20 cellular contexts compared by ENCODE assay signal in the genomic region with DNA sequence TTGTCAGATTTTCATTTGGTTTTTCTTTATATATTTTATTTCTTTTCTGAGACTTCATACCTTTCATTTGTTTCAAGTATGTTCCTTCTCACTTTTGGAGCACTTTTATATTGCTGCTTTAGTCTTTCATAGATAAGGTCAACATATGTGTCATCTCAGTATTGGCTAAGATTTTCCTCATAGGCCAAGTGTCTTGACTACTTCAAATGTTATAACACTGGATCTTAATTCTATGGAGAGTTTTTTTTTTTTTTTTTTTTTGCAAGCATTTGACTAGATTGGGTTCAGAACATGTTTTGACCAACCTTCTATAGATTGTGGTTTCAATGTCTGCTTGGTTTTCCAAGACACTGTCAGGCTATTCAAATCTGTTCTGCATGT.
A peak's percentile ranks its signal among the peaks of the same experiment; 100 is the strongest.
DNase-seq lines count a peak whose midpoint lies in the region; ATAC-seq, FAIRE-seq and TF ChIP-seq lines count a peak whose summit lies in the region.
"Had no signal": no experiment of that assay in that cellular context is flagged by ENCODE, and none has a peak within 500 bp of the region (broad histone marks: within the 10 kb centered on the region; RNA-seq: fewer than 3 reads in every experiment).

No MANE protein-coding gene starts in this region.

- no peaks in the 10 kb centered on the region for H3K4me1 ChIP-seq in pancreas
- no peaks in the 10 kb centered on the region for H3K4me1 ChIP-seq in GM23248 (ENCODE audit: insufficient read depth)
- H3K4me1 ChIP-seq: BE2C had no signal

- CTCF ChIA-PET in activated CD4-positive, alpha-beta memory T cell treated with anti-CD3 and anti-CD28 coated beads for 36 hours (lab: Charles Lee): interaction anchor here (0.7 to 6.2 kb wide), 7 partner anchors 73 to 1512 kb away, joined by 3 to 167 read pairs (median 19); no protein-coding TSS in a partner anchor
- CTCF ChIA-PET in activated CD4-positive, alpha-beta memory T cell treated with anti-CD3 and anti-CD28 coated beads, Interleukin-2, amount 10 ng/mL, durations not matched to agents 7 days and 5 days (lab: Charles Lee): interaction anchor here (3.9 kb wide), 1 partner anchor 73 kb away, joined by 69 read pairs; no protein-coding TSS in a partner anchor

- intact Hi-C loops in activated CD4-positive, alpha-beta memory T cell treated with anti-CD3 and anti-CD28 coated beads for 36 hours (cut with micrococcal nuclease): loop anchor here (1.0 kb wide), 2 partner anchors 9 to 455 kb away; a partner anchor contains a TSS
- intact Hi-C loops in pancreas (cut with DNase I): loop anchor here in 2 of 3 donors (10.0 kb wide), 2 partner anchors 441 to 851 kb away; no protein-coding TSS in a partner anchor

- in situ Hi-C loops in GM23248 (cut with MboI): no loop called here

- no peaks in the 10 kb centered on the region for H3K9me2 ChIP-seq in GM23248 (ENCODE audit: insufficient read depth)

- no peak overlapping the region for H3K4me3 Mint-ChIP-seq in activated CD4-positive, alpha-beta memory T cell treated with anti-CD3 and anti-CD28 coated beads for 36 hours
- H3K4me3 Mint-ChIP-seq in activated CD4-positive, alpha-beta memory T cell treated with anti-CD3 and anti-CD28 coated beads, Interleukin-2, amount 10 ng/mL, durations not matched to agents 7 days and 5 days: no peak overlapping the region
- H3K4me3 Mint-ChIP-seq in stimulated activated naive CD8-positive, alpha-beta T cell treated with anti-CD3 and anti-CD28 coated beads, Interleukin-15, amount 100 ng/mL, for 72 hours: no peak overlapping the region
- H3K4me3 Mint-ChIP-seq in activated naive CD8-positive, alpha-beta T cell: no peak overlapping the region
- H3K4me3 Mint-ChIP-seq: CD4-positive, alpha-beta memory T cell; GM23338 had no signal

- TF ChIP-seq CTCF in pancreas (IDR thresholded peaks at IDR 0.05): no peak

- POLR2A ChIA-PET in activated CD4-positive, alpha-beta memory T cell treated with anti-CD3 and anti-CD28 coated beads for 36 hours (lab: Charles Lee): no interaction called here
- POLR2A ChIA-PET in activated CD4-positive, alpha-beta memory T cell treated with anti-CD3 and anti-CD28 coated beads, Interleukin-2, amount 10 ng/mL, durations not matched to agents 7 days and 5 days (lab: Charles Lee): no interaction called here

- no peaks in the 10 kb centered on the region for H3K36me3 Mint-ChIP-seq in activated CD4-positive, alpha-beta memory T cell treated with anti-CD3 and anti-CD28 coated beads for 36 hours
- no peaks in the 10 kb centered on the region for H3K36me3 Mint-ChIP-seq in activated CD4-positive, alpha-beta memory T cell treated with anti-CD3 and anti-CD28 coated beads, Interleukin-2, amount 10 ng/mL, durations not matched to agents 7 days and 5 days (ENCODE audit: low read depth)
- H3K36me3 Mint-ChIP-seq in activated naive CD8-positive, alpha-beta T cell: no peaks in the 10 kb centered on the region
- H3K36me3 Mint-ChIP-seq: CD4-positive, alpha-beta memory T cell had no signal

- no peaks in the 10 kb centered on the region for H3F3A ChIP-seq in GM23248 (ENCODE audit: insufficient read depth)

- H3K4me3 ChIP-seq in pancreas (no peak overlapping the region), GM23248 (no peak overlapping the region)
- H3K4me3 ChIP-seq: A549, GM23338 had no signal

- peak overlapping the region; percentile 84 for H3K27ac Mint-ChIP-seq in activated CD4-positive, alpha-beta memory T cell treated with anti-CD3 and anti-CD28 coated beads for 36 hours
- no peak overlapping the region for H3K27ac Mint-ChIP-seq in activated CD4-positive, alpha-beta memory T cell treated with anti-CD3 and anti-CD28 coated beads, Interleukin-2, amount 10 ng/mL, durations not matched to agents 7 days and 5 days
- H3K27ac Mint-ChIP-seq in stimulated activated naive CD8-positive, alpha-beta T cell treated with anti-CD3 and anti-CD28 coated beads, Interleukin-15, amount 100 ng/mL, for 72 hours: peak overlapping the region in 1 of 2 donors; percentile 22
- peak overlapping the region; percentile 89 for H3K27ac Mint-ChIP-seq in activated naive CD8-positive, alpha-beta T cell
- H3K27ac Mint-ChIP-seq: GM23338 had no signal

- no peak for DNase-seq in activated CD4-positive, alpha-beta memory T cell treated with anti-CD3 and anti-CD28 coated beads for 36 hours
- no peak for DNase-seq in activated CD4-positive, alpha-beta memory T cell treated with anti-CD3 and anti-CD28 coated beads, Interleukin-2, amount 10 ng/mL, durations not matched to agents 7 days and 5 days
- no peak for DNase-seq in stimulated activated naive CD8-positive, alpha-beta T cell treated with anti-CD3 and anti-CD28 coated beads, Interleukin-15, Interleukin-2, amounts not matched to agents 100 U/mL and 50 U/mL, for 24 hours
- no peak for DNase-seq in stimulated activated naive CD8-positive, alpha-beta T cell treated with anti-CD3 and anti-CD28 coated beads, Interleukin-15, amount 100 ng/mL, for 72 hours
- no peak for DNase-seq in pancreas
- DNase-seq in GM23248: no peak
- DNase-seq: BE2C; CD4-positive, alpha-beta memory T cell; DMS153; DMS79 treated with DMSO at 0.1 percent for 48 hours; EL; H7 had no signal

- H3K36me3 ChIP-seq in pancreas (no peaks in the 10 kb centered on the region), GM23248 (ENCODE audit: low read depth) (no peaks in the 10 kb centered on the region)
- H3K36me3 ChIP-seq: BE2C had no signal

- ATAC-seq in stimulated activated naive CD8-positive, alpha-beta T cell treated with anti-CD3 and anti-CD28 coated beads, Interleukin-15, Interleukin-2, amounts not matched to agents 100 U/mL and 50 U/mL, for 24 hours: peak; percentile 58
- no peak for ATAC-seq in stimulated activated naive CD8-positive, alpha-beta T cell treated with anti-CD3 and anti-CD28 coated beads, Interleukin-15, amount 100 ng/mL, for 72 hours
- no peak for ATAC-seq in pancreas
- ATAC-seq: A549, GM23338 had no signal

- no peak overlapping the region for H3K9ac ChIP-seq in GM23248

- H3K27me3 Mint-ChIP-seq in activated CD4-positive, alpha-beta memory T cell treated with anti-CD3 and anti-CD28 coated beads for 36 hours: peaks cover 2% of the 10 kb centered on the region
- no peaks in the 10 kb centered on the region for H3K27me3 Mint-ChIP-seq in activated CD4-positive, alpha-beta memory T cell treated with anti-CD3 and anti-CD28 coated beads, Interleukin-2, amount 10 ng/mL, durations not matched to agents 7 days and 5 days
- no peaks in the 10 kb centered on the region for H3K27me3 Mint-ChIP-seq in stimulated activated naive CD8-positive, alpha-beta T cell treated with anti-CD3 and anti-CD28 coated beads, Interleukin-15, amount 100 ng/mL, for 72 hours
- H3K27me3 Mint-ChIP-seq in activated naive CD8-positive, alpha-beta T cell: peaks cover 2% of the 10 kb centered on the region

- peaks cover 4% of the 10 kb centered on the region for H3K9me3 Mint-ChIP-seq in activated CD4-positive, alpha-beta memory T cell treated with anti-CD3 and anti-CD28 coated beads for 36 hours
- H3K9me3 Mint-ChIP-seq in activated CD4-positive, alpha-beta memory T cell treated with anti-CD3 and anti-CD28 coated beads, Interleukin-2, amount 10 ng/mL, durations not matched to agents 7 days and 5 days: no peaks in the 10 kb centered on the region
- H3K9me3 Mint-ChIP-seq in stimulated activated naive CD8-positive, alpha-beta T cell treated with anti-CD3 and anti-CD28 coated beads, Interleukin-15, amount 100 ng/mL, for 72 hours: no peaks in the 10 kb centered on the region
- H3K9me3 Mint-ChIP-seq in activated naive CD8-positive, alpha-beta T cell (ENCODE audit: low read depth): no peaks in the 10 kb centered on the region
- H3K9me3 Mint-ChIP-seq: CD4-positive, alpha-beta memory T cell had no signal

- H3K4me2 ChIP-seq in GM23248 (ENCODE audit: unreplicated experiment): no peak overlapping the region
- H3K4me2 ChIP-seq: A549, GM23338 had no signal

- peaks cover 39% of the 10 kb centered on the region for H3K4me1 Mint-ChIP-seq in activated CD4-positive, alpha-beta memory T cell treated with anti-CD3 and anti-CD28 coated beads for 36 hours (ENCODE audit: low read depth)
- H3K4me1 Mint-ChIP-seq in activated CD4-positive, alpha-beta memory T cell treated with anti-CD3 and anti-CD28 coated beads, Interleukin-2, amount 10 ng/mL, durations not matched to agents 7 days and 5 days: peaks cover 24% of the 10 kb centered on the region
- H3K4me1 Mint-ChIP-seq in stimulated activated naive CD8-positive, alpha-beta T cell treated with anti-CD3 and anti-CD28 coated beads, Interleukin-15, amount 100 ng/mL, for 72 hours: peaks cover 37% of the 10 kb centered on the region
- peaks cover 12% of the 10 kb centered on the region for H3K4me1 Mint-ChIP-seq in activated naive CD8-positive, alpha-beta T cell (ENCODE audit: low read depth)
- H3K4me1 Mint-ChIP-seq: GM23338 had no signal

- FAIRE-seq in pancreas (lab: Jason Lieb, UNC): no peak
- FAIRE-seq: A549, D721Med, G401.6, GM12891 had no signal

- no peaks in the 10 kb centered on the region for H3K79me2 ChIP-seq in GM23248 (ENCODE audit: insufficient read depth)

- no peaks in the 10 kb centered on the region for H3K27me3 ChIP-seq in pancreas
- peaks cover 7% of the 10 kb centered on the region; the same call in 1 of the 2 replicates for H3K27me3 ChIP-seq in GM23248 (replicated peaks; ENCODE audit: insufficient read depth)
- H3K27me3 ChIP-seq: BE2C had no signal

- no peaks in the 10 kb centered on the region for H3K9me3 ChIP-seq in pancreas
- H3K9me3 ChIP-seq in GM23248 (ENCODE audit: low read depth): no peaks in the 10 kb centered on the region
- H3K9me3 ChIP-seq: A549, BE2C had no signal

- H3K27ac ChIP-seq in pancreas (no peak overlapping the region), GM23248 (no peak overlapping the region)
- H3K27ac ChIP-seq: A549, C4-2B, HL-60 had no signal

- no peaks in the 10 kb centered on the region for H4K20me1 ChIP-seq in GM23248 (ENCODE audit: insufficient read depth)

- no peak overlapping the region for H2AFZ ChIP-seq in GM23248
- H2AFZ ChIP-seq: GM23338 had no signal
